In genomic region chrX:13742397-13743176, GRCh38 we compare ENCODE assay signal across 9 cellular contexts. TPM values are rescaled to one million over a fixed set of nuclear protein-coding genes. Genes with fewer than 3 reads are reported as not detected.
DNase-seq lines count a peak whose midpoint lies in the region; ATAC-seq and TF ChIP-seq lines count a peak whose summit lies in the region.
"Had no signal": no experiment of that assay in that cellular context is flagged by ENCODE, and none has a peak within 500 bp of the region (broad histone marks: within the 10 kb centered on the region; RNA-seq: fewer than 3 reads in every experiment).

No MANE protein-coding gene starts in this region.

- no peak overlapping the region for H3K4me3 Mint-ChIP-seq in endodermal cell

- no peak for TF ChIP-seq POLR2A in uterus (IDR thresholded peaks at IDR 0.05)

- ATAC-seq in GM18519 (IDR thresholded peaks at IDR 0.05; ENCODE audit: low FRiP score, unreplicated experiment) = peak; percentile 83
- ATAC-seq in HG02623 (IDR thresholded peaks at IDR 0.05; ENCODE audit: unreplicated experiment) = peak; percentile 86

- H3K9me3 ChIP-seq in endodermal cell (ENCODE audit: control insufficient read depth, low read length) = no peaks in the 10 kb centered on the region
- no peaks in the 10 kb centered on the region for H3K9me3 ChIP-seq in uterus

- no peaks in the 10 kb centered on the region for H3K27me3 Mint-ChIP-seq in endodermal cell (ENCODE audit: insufficient read depth)

- TF ChIP-seq CTCF in endodermal cell (conservative IDR thresholded peaks at IDR 0.05) (no peak), uterus (IDR thresholded peaks at IDR 0.05) (no peak)

- peaks cover 42% of the 10 kb centered on the region for H3K9me3 Mint-ChIP-seq in endodermal cell

- H3K27ac ChIP-seq in endodermal cell (ENCODE audit: low read depth, low read length) = no peak overlapping the region
- H3K27ac ChIP-seq in uterus = peak overlapping the region; percentile 49 to 64

- H3K4me1 ChIP-seq in endodermal cell (ENCODE audit: control insufficient read depth, insufficient read depth, low read length) (no peaks in the 10 kb centered on the region), uterus (no peaks in the 10 kb centered on the region)

- H3K27me3 ChIP-seq in endodermal cell (ENCODE audit: control insufficient read depth, insufficient read depth, low read length, poor library complexity, severe bottlenecking) = no peaks in the 10 kb centered on the region
- no peaks in the 10 kb centered on the region for H3K27me3 ChIP-seq in uterus

- H3K36me3 ChIP-seq in endodermal cell (ENCODE audit: control insufficient read depth, insufficient read depth, low read length) (peaks cover 51% of the 10 kb centered on the region), uterus (no peaks in the 10 kb centered on the region)

- DNase-seq in OCI-M1 (lab: John Stamatoyannopoulos, UW) (peak; percentile 82), endodermal cell (no peak), uterus (no peak), hypothalamus (lab: John Stamatoyannopoulos, UW) (no peak), NCI-H187 treated with DMSO at 0.1 percent for 48 hours (lab: John Stamatoyannopoulos, UW) (no peak), NCI-H524 (lab: John Stamatoyannopoulos, UW) (no peak)
- DNase-seq: IMR-90 had no signal

- 74 to 84% methylated on average over 6 to 11 of the region's 13 CpGs for WGBS in endodermal cell (ENCODE audit: insufficient coverage in 1 of 2, insufficient read length in 1 of 2), 2 experiments

- H3K27ac Mint-ChIP-seq in endodermal cell = peak overlapping the region; percentile 66

- H3K4me3 ChIP-seq in endodermal cell (ENCODE audit: low read length) (no peak overlapping the region), uterus (no peak overlapping the region)

- no peak overlapping the region for H3K9ac ChIP-seq in endodermal cell (ENCODE audit: extremely low read depth, low read length, poor library complexity, severe bottlenecking)

- peaks cover 34% of the 10 kb centered on the region for H3K36me3 Mint-ChIP-seq in endodermal cell (ENCODE audit: low read depth)

- intact Hi-C loops in uterus (cut with DNase I; ENCODE audit: low total_unique reads) = no loop called here

- peaks cover 13% of the 10 kb centered on the region for H3K4me1 Mint-ChIP-seq in endodermal cell

RNA-seq across cellular contexts. Expression of gene OFD1, which starts 8.0 kb away (rescaled TPM):
- total RNA-seq in endodermal cell (10 to 100 TPM; 25.9 to 29.7 TPM), uterus (100 to 1,000 TPM in 1 of 4 donors, 10 to 100 TPM in 3; 24.1 to 172 (median 49.7) TPM)
- polyA plus RNA-seq in endodermal cell (2013, experiment 1 of 2) = 23.3 TPM
- polyA plus RNA-seq in endodermal cell (2013, experiment 2 of 2) = 23.1 TPM

RNA-seq across cellular contexts. Expression of gene TRAPPC2, which starts 8.2 kb away (rescaled TPM):
- total RNA-seq in endodermal cell = 10 to 100 TPM; 12.8 to 14.7 TPM
- 16.2 TPM for polyA plus RNA-seq in endodermal cell (2013, experiment 1 of 2)
- 13.9 TPM for polyA plus RNA-seq in endodermal cell (2013, experiment 2 of 2)
- 10 to 100 TPM in 3 of 4 donors, 1 to 10 TPM in 1; 5.6 to 48.0 (median 22.8) TPM for total RNA-seq in uterus

RNA-seq across cellular contexts. Expression of gene RAB9A, which starts 53.7 kb away (rescaled TPM):
- total RNA-seq in endodermal cell = 10 to 100 TPM; 22.3 to 28.0 TPM
- 27.5 TPM for polyA plus RNA-seq in endodermal cell (2013, experiment 1 of 2)
- polyA plus RNA-seq in endodermal cell (2013, experiment 2 of 2) = 24.1 TPM
- 10 to 100 TPM; 27.2 to 40.2 (median 28.2) TPM for total RNA-seq in uterus
